8 cellular contexts compared by ENCODE assay signal in the genomic region with DNA sequence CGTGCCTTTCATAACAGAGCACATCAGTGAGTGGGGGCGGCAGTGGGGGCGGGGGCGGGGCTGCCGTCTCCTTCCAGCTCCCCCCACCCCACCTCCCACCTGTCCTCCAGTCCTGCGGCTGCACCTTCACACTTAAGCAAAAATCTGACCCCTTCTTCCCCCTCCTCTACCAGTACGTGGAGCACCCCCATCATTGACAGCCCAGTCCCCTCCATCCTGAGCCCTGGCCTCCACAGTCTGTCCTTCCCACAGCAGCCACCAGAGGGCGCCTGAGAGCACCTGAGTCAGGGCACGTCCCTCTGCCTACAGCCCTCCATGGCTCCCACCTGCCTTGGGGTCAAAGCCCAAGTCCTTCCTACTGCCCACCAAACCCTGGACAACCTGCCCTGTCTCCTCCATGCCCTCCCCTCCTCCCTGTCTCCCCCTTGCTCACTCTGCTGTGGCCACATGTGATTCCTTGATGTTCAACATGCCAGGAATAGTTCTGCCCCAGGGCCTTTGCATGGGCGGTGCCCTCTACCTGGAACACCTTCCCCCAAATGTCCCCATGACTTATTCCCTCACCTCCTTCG. TPM values are rescaled to one million over a fixed set of nuclear protein-coding genes. Genes with fewer than 3 reads are reported as not detected.
A peak's percentile ranks its signal among the peaks of the same experiment; 100 is the strongest.
DNase-seq lines count a peak whose midpoint lies in the region; ATAC-seq, FAIRE-seq and TF ChIP-seq lines count a peak whose summit lies in the region.

No MANE protein-coding gene starts in this region.

- peak overlapping the region; percentile 38 for H3K27ac Mint-ChIP-seq in T-helper 1 cell treated with Interleukin-12 subunit alpha and Interleukin-12 subunit beta and Interleukin-4 antibody, amounts not matched to agents 30 μg/mL and 1 μg/mL, for 36 hours
- H3K27ac Mint-ChIP-seq in activated naive CD8-positive, alpha-beta T cell treated with anti-CD3 and anti-CD28 coated beads, Interleukin-2, amount 50 U/mL, for 24 hours: no peak overlapping the region

- H3K4me3 Mint-ChIP-seq in T-helper 1 cell treated with Interleukin-12 subunit alpha and Interleukin-12 subunit beta and Interleukin-4 antibody, amounts not matched to agents 30 μg/mL and 1 μg/mL, for 36 hours: no peak overlapping the region
- no peak overlapping the region for H3K4me3 Mint-ChIP-seq in activated naive CD8-positive, alpha-beta T cell treated with anti-CD3 and anti-CD28 coated beads, Interleukin-2, amount 50 U/mL, for 24 hours

- intact Hi-C loops in kidney (cut with DNase I): no loop called here

- DNase-seq in GM13977 (ENCODE audit: low spot score) (peak; percentile 55), kidney (no peak), HuH-7.5 (ENCODE audit: low spot score) (no peak), medulla oblongata (ENCODE audit: extremely low spot score) (no peak)
- DNase-seq in activated naive CD8-positive, alpha-beta T cell treated with anti-CD3 and anti-CD28 coated beads, Interleukin-2, amount 50 U/mL, for 24 hours: peak; percentile 88
- peak in 2 of 3 donors; percentile 36 to 61 for DNase-seq in stimulated activated CD4-positive, alpha-beta T cell treated with anti-CD3 and anti-CD28 coated beads, TNF-alpha, amount 100 ng/mL, for 1 hour (ENCODE audit: low read depth in 3 of 3, low spot score in 1 of 3)

- no peak overlapping the region for H3K27ac ChIP-seq in 22Rv1
- H3K27ac ChIP-seq in kidney (ENCODE audit: low read depth in 2 of 2, low read length in 2 of 2): no peak overlapping the region

- peaks cover 1% of the 10 kb centered on the region for H3K36me3 Mint-ChIP-seq in T-helper 1 cell treated with Interleukin-12 subunit alpha and Interleukin-12 subunit beta and Interleukin-4 antibody, amounts not matched to agents 30 μg/mL and 1 μg/mL, for 36 hours (ENCODE audit: low read depth)
- no peaks in the 10 kb centered on the region for H3K36me3 Mint-ChIP-seq in activated naive CD8-positive, alpha-beta T cell treated with anti-CD3 and anti-CD28 coated beads, Interleukin-2, amount 50 U/mL, for 24 hours (ENCODE audit: low read depth)

- no peak overlapping the region for H3K9ac ChIP-seq in kidney (ENCODE audit: low read length in 2 of 2)

- ATAC-seq in activated naive CD8-positive, alpha-beta T cell treated with anti-CD3 and anti-CD28 coated beads, Interleukin-2, amount 50 U/mL, for 24 hours: peak; percentile 38

- in situ Hi-C loops in GM13977 (cut with MboI; ENCODE audit: low pct_unique_long_range_greater_than_20kb, low sequenced_read_pairs, unreplicated experiment): no loop called here

- no peaks in the 10 kb centered on the region for H3K36me3 ChIP-seq in kidney (ENCODE audit: control insufficient read depth in 1 of 2, insufficient read depth in 2 of 2, low read length in 2 of 2)

- H3K9me3 Mint-ChIP-seq in T-helper 1 cell treated with Interleukin-12 subunit alpha and Interleukin-12 subunit beta and Interleukin-4 antibody, amounts not matched to agents 30 μg/mL and 1 μg/mL, for 36 hours: no peaks in the 10 kb centered on the region
- H3K9me3 Mint-ChIP-seq in activated naive CD8-positive, alpha-beta T cell treated with anti-CD3 and anti-CD28 coated beads, Interleukin-2, amount 50 U/mL, for 24 hours: no peaks in the 10 kb centered on the region

- no peak for FAIRE-seq in kidney (lab: Jason Lieb, UNC)

- no peaks in the 10 kb centered on the region for H3K27me3 Mint-ChIP-seq in T-helper 1 cell treated with Interleukin-12 subunit alpha and Interleukin-12 subunit beta and Interleukin-4 antibody, amounts not matched to agents 30 μg/mL and 1 μg/mL, for 36 hours (ENCODE audit: low read depth)
- peaks cover 9% of the 10 kb centered on the region for H3K27me3 Mint-ChIP-seq in activated naive CD8-positive, alpha-beta T cell treated with anti-CD3 and anti-CD28 coated beads, Interleukin-2, amount 50 U/mL, for 24 hours

- no peak overlapping the region for H3K4me3 ChIP-seq in kidney (ENCODE audit: low read length in 2 of 2)

- H3K4me1 Mint-ChIP-seq in T-helper 1 cell treated with Interleukin-12 subunit alpha and Interleukin-12 subunit beta and Interleukin-4 antibody, amounts not matched to agents 30 μg/mL and 1 μg/mL, for 36 hours (ENCODE audit: low read depth): peaks cover 15% of the 10 kb centered on the region
- no peaks in the 10 kb centered on the region for H3K4me1 Mint-ChIP-seq in activated naive CD8-positive, alpha-beta T cell treated with anti-CD3 and anti-CD28 coated beads, Interleukin-2, amount 50 U/mL, for 24 hours

- H3K9me3 ChIP-seq in kidney (ENCODE audit: control insufficient read depth in 1 of 2, low read length in 2 of 2): no peaks in the 10 kb centered on the region

- peak; percentile 86 for TF ChIP-seq CTCF in 22Rv1 (IDR thresholded peaks at IDR 0.05)
- peak; percentile 88 for TF ChIP-seq CTCF in GM13977 (IDR thresholded peaks at IDR 0.05; ENCODE audit: extremely low read depth, insufficient read depth, missing control alignments)
- TF ChIP-seq CTCF in kidney (IDR thresholded peaks at IDR 0.05; ENCODE audit: borderline replicate concordance, extremely low read depth, insufficient read depth): peak; percentile 45

- H3K4me1 ChIP-seq in kidney (ENCODE audit: control insufficient read depth in 1 of 2, insufficient read depth in 1 of 2, low read depth in 1 of 2, low read length in 2 of 2): peaks cover 0 to 2% of the 10 kb centered on the region in 2 donors

RNA-seq across cellular contexts. Expression of gene EBI3, which starts 4.0 kb away (rescaled TPM):
- 8.3 TPM for total RNA-seq in kidney
- polyA plus RNA-seq in kidney (ENCODE audit: insufficient read depth, low read depth, low replicate concordance): 1.5 TPM

RNA-seq across cellular contexts. Expression of gene YJU2, which starts 13.5 kb away (rescaled TPM):
- 22.5 TPM for total RNA-seq in kidney
- polyA plus RNA-seq in kidney (ENCODE audit: insufficient read depth, low read depth, low replicate concordance): 26.0 TPM

RNA-seq across cellular contexts. Expression of gene SHD, which starts 45.7 kb away (rescaled TPM):
- total RNA-seq in kidney: not detected
- polyA plus RNA-seq in kidney (ENCODE audit: insufficient read depth, low read depth, low replicate concordance): not detected

RNA-seq across cellular contexts. Expression of gene ANKRD24, which starts 50.9 kb away (rescaled TPM):
- total RNA-seq in kidney: 0.72 TPM
- 1.8 TPM for polyA plus RNA-seq in kidney (ENCODE audit: insufficient read depth, low read depth, low replicate concordance)

RNA-seq across cellular contexts. Expression of gene SIRT6, which starts 51.0 kb away (rescaled TPM):
- total RNA-seq in kidney: 27.3 TPM
- polyA plus RNA-seq in kidney (ENCODE audit: insufficient read depth, low read depth, low replicate concordance): 27.0 TPM

Comparison
In these comparisons a context has a peak if more than half of its experiments do, and no peak if none do; other contexts are left out.
1. DNase-seq: peak in GM13977 (single experiment), activated naive CD8-positive, alpha-beta T cell treated with anti-CD3 and anti-CD28 coated beads, Interleukin-2, amount 50 U/mL, for 24 hours (single experiment) and stimulated activated CD4-positive, alpha-beta T cell treated with anti-CD3 and anti-CD28 coated beads, TNF-alpha, amount 100 ng/mL, for 1 hour (2 of 3); none in kidney (single experiment), HuH-7.5 (single experiment) and medulla oblongata (single experiment).
2. Peak in every context shown above with its lines, with median percentiles within 50 percentile points of each other: CTCF ChIP-seq.